In genomic region chr22:49300241-49300640, GRCh38 we compare ENCODE assay signal across 11 cellular contexts.
"Had no signal": no experiment of that assay in that cellular context is flagged by ENCODE, and none has a peak within 500 bp of the region (broad histone marks: within the 10 kb centered on the region; RNA-seq: fewer than 3 reads in every experiment).

No MANE protein-coding gene starts in this region.

- H3K4me3 ChIP-seq: body of pancreas, left lung, pancreas, skin epidermis, tibial artery had no signal

- DNase-seq: activated CD4-positive, alpha-beta memory T cell treated with anti-CD3 and anti-CD28 coated beads, Interleukin-2, amount 10 ng/mL, durations not matched to agents 7 days and 5 days; amniotic stem cell; dermis blood vessel endothelial cell; retina had no signal

- H3K27ac Mint-ChIP-seq: activated CD4-positive, alpha-beta memory T cell treated with anti-CD3 and anti-CD28 coated beads, Interleukin-2, amount 10 ng/mL, durations not matched to agents 7 days and 5 days; activated naive CD4-positive, alpha-beta T cell treated with anti-CD3 and anti-CD28 coated beads, Interleukin-2, amount 50 U/mL, for 72 hours; activated T-helper 2 cell treated with anti-CD3 and anti-CD28 coated beads, Interferon-gamma antibody, Interleukin-2, Interleukin-4, amounts not matched to agents 10 μg/mL and 5 μg/mL and 100 μg/mL, durations not matched to agents 14 hours and 24 hours and 36 hours had no signal

- H3K36me3 Mint-ChIP-seq: activated naive CD4-positive, alpha-beta T cell treated with anti-CD3 and anti-CD28 coated beads, Interleukin-2, amount 50 U/mL, for 72 hours had no signal

- H3K4me3 Mint-ChIP-seq: activated CD4-positive, alpha-beta memory T cell treated with anti-CD3 and anti-CD28 coated beads, Interleukin-2, amount 10 ng/mL, durations not matched to agents 7 days and 5 days had no signal

- H3K9me3 ChIP-seq: body of pancreas, left lung, pancreas had no signal

- H3K4me1 ChIP-seq: left lung, pancreas had no signal

- H3K9me3 Mint-ChIP-seq: activated CD4-positive, alpha-beta memory T cell treated with anti-CD3 and anti-CD28 coated beads, Interleukin-2, amount 10 ng/mL, durations not matched to agents 7 days and 5 days; activated naive CD4-positive, alpha-beta T cell treated with anti-CD3 and anti-CD28 coated beads, Interleukin-2, amount 50 U/mL, for 72 hours; activated T-helper 2 cell treated with anti-CD3 and anti-CD28 coated beads, Interferon-gamma antibody, Interleukin-2, Interleukin-4, amounts not matched to agents 10 μg/mL and 5 μg/mL and 100 μg/mL, durations not matched to agents 14 hours and 24 hours and 36 hours had no signal

- H3K27me3 Mint-ChIP-seq: activated CD4-positive, alpha-beta memory T cell treated with anti-CD3 and anti-CD28 coated beads, Interleukin-2, amount 10 ng/mL, durations not matched to agents 7 days and 5 days had no signal

- H3K4me1 Mint-ChIP-seq: activated CD4-positive, alpha-beta memory T cell treated with anti-CD3 and anti-CD28 coated beads, Interleukin-2, amount 10 ng/mL, durations not matched to agents 7 days and 5 days had no signal

- H3K27ac ChIP-seq: body of pancreas, left lung, pancreas, skin epidermis, tibial artery had no signal

- H3K36me3 ChIP-seq: left lung, pancreas, tibial artery had no signal

- H3K27me3 ChIP-seq: pancreas had no signal
